In genomic region chr16:1343428-1344242, GRCh38 we compare ENCODE assay signal across 8 cellular contexts. TPM values are rescaled to one million over a fixed set of nuclear protein-coding genes. Genes with fewer than 3 reads are reported as not detected.
DNase-seq lines count a peak whose midpoint lies in the region; ATAC-seq lines count a peak whose summit lies in the region.

No MANE protein-coding gene starts in this region.

- H3K4me3 ChIP-seq in SK-N-MC (peak overlapping the region; percentile 45), iPS-18c (ENCODE audit: insufficient read depth, low read depth, low read length) (peak overlapping the region; percentile 46; the same call in 1 of the 2 replicates), MG63 (no peak overlapping the region)

- H3K4me3 Mint-ChIP-seq in activated CD4-positive, alpha-beta memory T cell treated with anti-CD3 and anti-CD28 coated beads for 36 hours, result peak overlapping the region; percentile 49
- H3K4me3 Mint-ChIP-seq in activated CD4-positive, alpha-beta memory T cell treated with anti-CD3 and anti-CD28 coated beads, Interleukin-2, amount 10 ng/mL, durations not matched to agents 7 days and 5 days, result no peak overlapping the region
- peak overlapping the region; percentile 72 to 81 for H3K4me3 Mint-ChIP-seq in stimulated activated naive CD8-positive, alpha-beta T cell treated with anti-CD3 and anti-CD28 coated beads, Interleukin-15, amount 100 ng/mL, for 72 hours

- H3K36me3 Mint-ChIP-seq in activated CD4-positive, alpha-beta memory T cell treated with anti-CD3 and anti-CD28 coated beads for 36 hours, result no peaks in the 10 kb centered on the region
- no peaks in the 10 kb centered on the region for H3K36me3 Mint-ChIP-seq in activated CD4-positive, alpha-beta memory T cell treated with anti-CD3 and anti-CD28 coated beads, Interleukin-2, amount 10 ng/mL, durations not matched to agents 7 days and 5 days (ENCODE audit: low read depth)

- intact Hi-C loops in activated CD4-positive, alpha-beta memory T cell treated with anti-CD3 and anti-CD28 coated beads for 36 hours (cut with micrococcal nuclease), result loop anchor here (2.0 kb wide), 1 partner anchor 35 kb away; the partner anchor contains the start of gene UBE2I

- H3K9me3 ChIP-seq in SK-N-MC (ENCODE audit: low read depth, low read length) (no peaks in the 10 kb centered on the region), iPS-18c (ENCODE audit: control insufficient read depth, insufficient read depth, low read length) (no peaks in the 10 kb centered on the region), MG63 (no peaks in the 10 kb centered on the region)

- CTCF ChIA-PET in activated CD4-positive, alpha-beta memory T cell treated with anti-CD3 and anti-CD28 coated beads for 36 hours (lab: Charles Lee), result interaction anchor here (1.4 kb wide), 1 partner anchor 20 kb away, joined by 4 read pairs; no protein-coding TSS in a partner anchor
- CTCF ChIA-PET in activated CD4-positive, alpha-beta memory T cell treated with anti-CD3 and anti-CD28 coated beads, Interleukin-2, amount 10 ng/mL, durations not matched to agents 7 days and 5 days (lab: Charles Lee), result interaction anchor here (1.0 to 1.9 kb wide), 4 partner anchors 11 to 268 kb away, joined by 3 to 6 read pairs (median 5); partner anchors contain the start of genes CRAMP1, IFT140 and UQCC4

- no peak overlapping the region for H3K27ac ChIP-seq in SK-N-MC

- H3K27me3 Mint-ChIP-seq in activated CD4-positive, alpha-beta memory T cell treated with anti-CD3 and anti-CD28 coated beads for 36 hours, result no peaks in the 10 kb centered on the region
- no peaks in the 10 kb centered on the region for H3K27me3 Mint-ChIP-seq in activated CD4-positive, alpha-beta memory T cell treated with anti-CD3 and anti-CD28 coated beads, Interleukin-2, amount 10 ng/mL, durations not matched to agents 7 days and 5 days
- no peaks in the 10 kb centered on the region for H3K27me3 Mint-ChIP-seq in stimulated activated naive CD8-positive, alpha-beta T cell treated with anti-CD3 and anti-CD28 coated beads, Interleukin-15, amount 100 ng/mL, for 72 hours

- H3K27ac Mint-ChIP-seq in activated CD4-positive, alpha-beta memory T cell treated with anti-CD3 and anti-CD28 coated beads for 36 hours, result no peak overlapping the region
- no peak overlapping the region for H3K27ac Mint-ChIP-seq in activated CD4-positive, alpha-beta memory T cell treated with anti-CD3 and anti-CD28 coated beads, Interleukin-2, amount 10 ng/mL, durations not matched to agents 7 days and 5 days
- peak overlapping the region in 1 of 2 donors; percentile 69 for H3K27ac Mint-ChIP-seq in stimulated activated naive CD8-positive, alpha-beta T cell treated with anti-CD3 and anti-CD28 coated beads, Interleukin-15, amount 100 ng/mL, for 72 hours

- peaks cover 30% of the 10 kb centered on the region for H3K27me3 ChIP-seq in MG63

- POLR2A ChIA-PET in activated CD4-positive, alpha-beta memory T cell treated with anti-CD3 and anti-CD28 coated beads for 36 hours (lab: Charles Lee), result interaction anchor here (1.7 kb wide), 1 partner anchor 34 kb away, joined by 7 read pairs; the partner anchor contains the start of gene UBE2I
- POLR2A ChIA-PET in activated CD4-positive, alpha-beta memory T cell treated with anti-CD3 and anti-CD28 coated beads, Interleukin-2, amount 10 ng/mL, durations not matched to agents 7 days and 5 days (lab: Charles Lee), result interaction anchor here (1.0 to 2.5 kb wide), 5 partner anchors 12 to 812 kb away, joined by 3 to 12 read pairs (median 3); partner anchors contain the start of genes JPT2, TRAF7 and UBE2I

- no peak for DNase-seq in activated CD4-positive, alpha-beta memory T cell treated with anti-CD3 and anti-CD28 coated beads for 36 hours
- DNase-seq in activated CD4-positive, alpha-beta memory T cell treated with anti-CD3 and anti-CD28 coated beads, Interleukin-2, amount 10 ng/mL, durations not matched to agents 7 days and 5 days, result no peak
- DNase-seq in SK-N-MC (ENCODE audit: low read depth, low spot score) (no peak), MG63 (no peak), LoVo (ENCODE audit: low spot score) (no peak)
- DNase-seq in stimulated activated naive CD8-positive, alpha-beta T cell treated with anti-CD3 and anti-CD28 coated beads, Interleukin-15, amount 100 ng/mL, for 72 hours, result no peak

- H3K9me3 Mint-ChIP-seq in activated CD4-positive, alpha-beta memory T cell treated with anti-CD3 and anti-CD28 coated beads for 36 hours, result no peaks in the 10 kb centered on the region
- no peaks in the 10 kb centered on the region for H3K9me3 Mint-ChIP-seq in activated CD4-positive, alpha-beta memory T cell treated with anti-CD3 and anti-CD28 coated beads, Interleukin-2, amount 10 ng/mL, durations not matched to agents 7 days and 5 days
- no peaks in the 10 kb centered on the region for H3K9me3 Mint-ChIP-seq in stimulated activated naive CD8-positive, alpha-beta T cell treated with anti-CD3 and anti-CD28 coated beads, Interleukin-15, amount 100 ng/mL, for 72 hours

- H3K4me1 Mint-ChIP-seq in activated CD4-positive, alpha-beta memory T cell treated with anti-CD3 and anti-CD28 coated beads for 36 hours (ENCODE audit: low read depth), result peaks cover 22% of the 10 kb centered on the region
- H3K4me1 Mint-ChIP-seq in activated CD4-positive, alpha-beta memory T cell treated with anti-CD3 and anti-CD28 coated beads, Interleukin-2, amount 10 ng/mL, durations not matched to agents 7 days and 5 days, result peaks cover 13% of the 10 kb centered on the region
- H3K4me1 Mint-ChIP-seq in stimulated activated naive CD8-positive, alpha-beta T cell treated with anti-CD3 and anti-CD28 coated beads, Interleukin-15, amount 100 ng/mL, for 72 hours, result peaks cover 31% of the 10 kb centered on the region

- H3K9ac ChIP-seq in SK-N-MC (ENCODE audit: insufficient read length), result no peak overlapping the region

- ATAC-seq in stimulated activated naive CD8-positive, alpha-beta T cell treated with anti-CD3 and anti-CD28 coated beads, Interleukin-15, amount 100 ng/mL, for 72 hours, result no peak
- ATAC-seq in GM21619 (IDR thresholded peaks at IDR 0.05; ENCODE audit: unreplicated experiment), result no peak

- H3K36me3 ChIP-seq in SK-N-MC (ENCODE audit: insufficient read depth, low read length), result no peaks in the 10 kb centered on the region
- H3K36me3 ChIP-seq in MG63, result peaks cover 3% of the 10 kb centered on the region; the same call in 1 of the 2 replicates

RNA-seq across cellular contexts. Expression of gene TSR3, which starts 8.0 kb away (rescaled TPM):
- 10 to 100 TPM; 59.6 to 60.8 TPM for total RNA-seq in activated CD4-positive, alpha-beta memory T cell treated with anti-CD3 and anti-CD28 coated beads for 36 hours
- 10 to 100 TPM; 40.6 to 46.0 TPM for total RNA-seq in activated CD4-positive, alpha-beta memory T cell treated with anti-CD3 and anti-CD28 coated beads, Interleukin-2, amount 10 ng/mL, durations not matched to agents 7 days and 5 days
- total RNA-seq in MG63 (2014; rRNA removed; shearing (Covaris generic); ENCODE audit: low replicate concordance), result 138 and 174 TPM in 2 replicates

RNA-seq across cellular contexts. Expression of gene GNPTG, which starts 8.1 kb away (rescaled TPM):
- 10 to 100 TPM; 19.0 to 19.1 TPM for total RNA-seq in activated CD4-positive, alpha-beta memory T cell treated with anti-CD3 and anti-CD28 coated beads for 36 hours
- total RNA-seq in activated CD4-positive, alpha-beta memory T cell treated with anti-CD3 and anti-CD28 coated beads, Interleukin-2, amount 10 ng/mL, durations not matched to agents 7 days and 5 days, result 10 to 100 TPM; 32.5 to 33.4 TPM
- 40.9 and 52.2 TPM in 2 replicates for total RNA-seq in MG63 (2014; rRNA removed; shearing (Covaris generic); ENCODE audit: low replicate concordance)

RNA-seq across cellular contexts. Expression of gene BAIAP3, which starts 10.2 kb away (rescaled TPM):
- under 1 TPM; 0.17 to 0.31 TPM for total RNA-seq in activated CD4-positive, alpha-beta memory T cell treated with anti-CD3 and anti-CD28 coated beads for 36 hours
- 1 to 10 TPM; 3.4 to 3.9 TPM for total RNA-seq in activated CD4-positive, alpha-beta memory T cell treated with anti-CD3 and anti-CD28 coated beads, Interleukin-2, amount 10 ng/mL, durations not matched to agents 7 days and 5 days
- 1.1 TPM in 1 of 2 replicates, not detected in the other for total RNA-seq in MG63 (2014; rRNA removed; shearing (Covaris generic); ENCODE audit: low replicate concordance)

RNA-seq across cellular contexts. Expression of gene UBE2I, which starts 34.2 kb away (rescaled TPM):
- total RNA-seq in activated CD4-positive, alpha-beta memory T cell treated with anti-CD3 and anti-CD28 coated beads for 36 hours, result 100 to 1,000 TPM; 248 to 249 TPM
- 100 to 1,000 TPM; 198 to 199 TPM for total RNA-seq in activated CD4-positive, alpha-beta memory T cell treated with anti-CD3 and anti-CD28 coated beads, Interleukin-2, amount 10 ng/mL, durations not matched to agents 7 days and 5 days
- 154 and 228 TPM in 2 replicates for total RNA-seq in MG63 (2014; rRNA removed; shearing (Covaris generic); ENCODE audit: low replicate concordance)
